Comparison of ENCODE assay signal across 10 cellular contexts in genomic region chr20:4112490-4113420, GRCh38. TPM values are rescaled to one million over a fixed set of nuclear protein-coding genes. Genes with fewer than 3 reads are reported as not detected.
A peak's percentile ranks its signal among the peaks of the same experiment; 100 is the strongest.
DNase-seq lines count a peak whose midpoint lies in the region; ATAC-seq and TF ChIP-seq lines count a peak whose summit lies in the region.
"Had no signal": no experiment of that assay in that cellular context is flagged by ENCODE, and none has a peak within 500 bp of the region (broad histone marks: within the 10 kb centered on the region; RNA-seq: fewer than 3 reads in every experiment).

No MANE protein-coding gene starts in this region.

- no peak for TF ChIP-seq CTCF in CD8-positive, alpha-beta T cell (IDR thresholded peaks at IDR 0.05)
- TF ChIP-seq CTCF in natural killer cell (IDR thresholded peaks at IDR 0.05) (no peak), GM13976 (IDR thresholded peaks at IDR 0.05; ENCODE audit: borderline replicate concordance, control extremely low read depth, extremely low read depth, insufficient read depth, missing control alignments) (no peak)

- no peaks in the 10 kb centered on the region for H3K36me3 Mint-ChIP-seq in CD8-positive, alpha-beta T cell
- H3K36me3 Mint-ChIP-seq in natural killer cell, result no peaks in the 10 kb centered on the region
- H3K36me3 Mint-ChIP-seq: brain had no signal

- H3K27me3 ChIP-seq in CD8-positive, alpha-beta T cell (ENCODE audit: insufficient read depth, low read length), result no peaks in the 10 kb centered on the region

- H3K4me3 ChIP-seq in CD8-positive, alpha-beta T cell (ENCODE audit: low read depth, low read length), result no peak overlapping the region

- CTCF ChIA-PET in CD8-positive, alpha-beta T cell (lab: Charles Lee), result interaction anchor here (1.2 kb wide), 1 partner anchor 28 kb away, joined by 3 read pairs; no protein-coding TSS in a partner anchor

- H3K36me3 ChIP-seq in CD8-positive, alpha-beta T cell (ENCODE audit: insufficient read depth, low read length), result no peaks in the 10 kb centered on the region

- DNase-seq in NCI-H2029 (lab: John Stamatoyannopoulos, UW) (peak; percentile 41), fibroblast of peridontal ligament (ENCODE audit: extremely low read depth) (peak; percentile 59), NCI-H748 treated with DMSO at 0.1 percent for 48 hours (lab: John Stamatoyannopoulos, UW) (no peak), natural killer cell (no peak), GM13976 (ENCODE audit: low spot score) (no peak)
- DNase-seq in CD8-positive, alpha-beta T cell, result no peak

- intact Hi-C loops in CD8-positive, alpha-beta T cell (cut with DNase I, micrococcal nuclease), result no loop called here
- intact Hi-C loops in natural killer cell (cut with micrococcal nuclease), result no loop called here

- no peaks in the 10 kb centered on the region for H3K4me1 ChIP-seq in CD8-positive, alpha-beta T cell (ENCODE audit: insufficient read depth, low read length)

- no peak overlapping the region for H3K4me3 Mint-ChIP-seq in CD8-positive, alpha-beta T cell
- H3K4me3 Mint-ChIP-seq in natural killer cell, result no peak overlapping the region
- H3K4me3 Mint-ChIP-seq: brain had no signal

- in situ Hi-C loops in GM13976 (cut with MboI; ENCODE audit: low sequenced_read_pairs, unreplicated experiment), result loop anchor here (10.0 kb wide), 1 partner anchor 472 kb away; no protein-coding TSS in a partner anchor

- peaks cover 8% of the 10 kb centered on the region for H3K27me3 Mint-ChIP-seq in CD8-positive, alpha-beta T cell (ENCODE audit: low read depth)
- peaks cover 7 to 13% of the 10 kb centered on the region in 2 donors for H3K27me3 Mint-ChIP-seq in natural killer cell (ENCODE audit: low read depth in 2 of 2)

- no peak overlapping the region for H3K27ac Mint-ChIP-seq in CD8-positive, alpha-beta T cell
- H3K27ac Mint-ChIP-seq in natural killer cell, result no peak overlapping the region
- H3K27ac Mint-ChIP-seq: IgD-negative memory B cell had no signal

- peaks cover 8% of the 10 kb centered on the region for H3K4me1 Mint-ChIP-seq in CD8-positive, alpha-beta T cell (ENCODE audit: low read depth)
- peaks cover 5 to 7% of the 10 kb centered on the region in 2 donors for H3K4me1 Mint-ChIP-seq in natural killer cell

- no peaks in the 10 kb centered on the region for H3K9me3 ChIP-seq in CD8-positive, alpha-beta T cell (ENCODE audit: low read length)

- no peaks in the 10 kb centered on the region for H3K9me3 Mint-ChIP-seq in CD8-positive, alpha-beta T cell
- H3K9me3 Mint-ChIP-seq in natural killer cell, result no peaks in the 10 kb centered on the region
- H3K9me3 Mint-ChIP-seq: brain, IgD-negative memory B cell had no signal

- peak; percentile 80 for ATAC-seq in GM18861 (IDR thresholded peaks at IDR 0.05; ENCODE audit: unreplicated experiment)
- peak; percentile 69 for ATAC-seq in HG02571 (IDR thresholded peaks at IDR 0.05; ENCODE audit: unreplicated experiment)
- no peak for ATAC-seq in CD8-positive, alpha-beta T cell
- ATAC-seq in natural killer cell, result no peak

- POLR2A ChIA-PET in CD8-positive, alpha-beta T cell (lab: Charles Lee), result interaction anchor here (0.6 kb wide), 1 partner anchor 30 kb away, joined by 3 read pairs; no protein-coding TSS in a partner anchor

- no peak overlapping the region for H3K27ac ChIP-seq in CD8-positive, alpha-beta T cell (ENCODE audit: low read depth, low read length)

RNA-seq across cellular contexts. Expression of gene SMOX, which starts 35.9 kb away (rescaled TPM):
- under 1 TPM; 0.50 to 0.52 TPM for total RNA-seq in CD8-positive, alpha-beta T cell
- 1 to 10 TPM; 1.0 to 3.6 (median 3.0) TPM for total RNA-seq in natural killer cell

Comparison
In these comparisons a context has a peak if more than half of its experiments do, and no peak if none do; other contexts are left out.
1. ATAC-seq: peak in GM18861 (single experiment) and HG02571 (single experiment); none in CD8-positive, alpha-beta T cell (single experiment) and natural killer cell (0 of 3).
2. DNase-seq: peak in NCI-H2029 (single experiment) and fibroblast of peridontal ligament (single experiment); none in CD8-positive, alpha-beta T cell (0 of 7), NCI-H748 treated with DMSO at 0.1 percent for 48 hours (single experiment), natural killer cell (single experiment) and GM13976 (single experiment).